Comparison of ENCODE assay signal across 12 cellular contexts in the genomic region with DNA sequence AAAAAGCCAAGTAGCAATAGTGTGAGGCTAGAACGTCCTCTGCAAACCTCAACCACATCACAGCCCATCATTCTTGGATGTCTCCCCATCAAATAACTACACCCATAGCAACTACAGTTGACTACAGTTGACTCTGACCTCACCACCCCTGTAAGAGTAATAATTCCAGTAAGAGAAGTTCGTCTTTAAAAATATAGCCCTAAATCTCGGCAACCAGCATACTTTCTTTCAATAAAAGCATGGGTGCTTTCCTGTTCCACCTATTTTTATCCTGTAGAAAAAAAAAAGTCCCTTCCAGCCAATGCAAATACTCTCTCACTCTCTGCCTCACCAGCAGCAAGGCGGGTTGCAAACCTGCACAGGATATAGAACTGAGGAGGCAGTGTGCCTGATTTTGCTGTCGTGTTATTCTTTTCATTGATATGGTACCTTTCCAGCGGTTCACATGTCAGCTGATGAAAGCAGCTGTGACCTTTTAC.
A peak's percentile ranks its signal among the peaks of the same experiment; 100 is the strongest.
DNase-seq lines count a peak whose midpoint lies in the region; ATAC-seq and TF ChIP-seq lines count a peak whose summit lies in the region.
"Had no signal": no experiment of that assay in that cellular context is flagged by ENCODE, and none has a peak within 500 bp of the region (broad histone marks: within the 10 kb centered on the region; RNA-seq: fewer than 3 reads in every experiment).

No MANE protein-coding gene starts in this region.

- H3K4me1 Mint-ChIP-seq in chondrocyte (ENCODE audit: low read depth) = no peaks in the 10 kb centered on the region

- H3K9me3 ChIP-seq in prostate gland (no peaks in the 10 kb centered on the region), esophagus muscularis mucosa (no peaks in the 10 kb centered on the region)
- H3K9me3 ChIP-seq: heart right ventricle had no signal

- no peaks in the 10 kb centered on the region for H3K9me3 Mint-ChIP-seq in chondrocyte (ENCODE audit: low read depth)

- H3K27me3 ChIP-seq in prostate gland (replicated peaks; ENCODE audit: insufficient read depth) = no peaks in the 10 kb centered on the region
- H3K27me3 ChIP-seq in esophagus muscularis mucosa = peaks cover 0 to 50% (median 0%) of the 10 kb centered on the region in 4 donors

- H3K36me3 ChIP-seq in prostate gland (no peaks in the 10 kb centered on the region), esophagus muscularis mucosa (no peaks in the 10 kb centered on the region)
- H3K36me3 ChIP-seq: heart right ventricle had no signal

- H3K36me3 Mint-ChIP-seq in chondrocyte (ENCODE audit: low read depth) = no peaks in the 10 kb centered on the region

- H3K27ac ChIP-seq in prostate gland (peak overlapping the region; percentile 14 to 47), esophagus muscularis mucosa (replicated peaks in 1 of 4) (no peak overlapping the region)
- H3K27ac ChIP-seq: heart right ventricle had no signal

- H3K4me3 ChIP-seq in prostate gland (no peak overlapping the region), esophagus muscularis mucosa (no peak overlapping the region)
- H3K4me3 ChIP-seq: heart right ventricle had no signal

- peak; percentile 35 for ATAC-seq in GM18907 (IDR thresholded peaks at IDR 0.05; ENCODE audit: unreplicated experiment)
- ATAC-seq in GM21786 (IDR thresholded peaks at IDR 0.05; ENCODE audit: unreplicated experiment) = peak; percentile 29
- peak; percentile 36 for ATAC-seq in HG03442 (IDR thresholded peaks at IDR 0.05; ENCODE audit: unreplicated experiment)

- peaks cover 11% of the 10 kb centered on the region for H3K4me1 ChIP-seq in prostate gland (replicated peaks)
- no peaks in the 10 kb centered on the region for H3K4me1 ChIP-seq in esophagus muscularis mucosa

- 23% methylated on average over 6 of the region's 6 CpGs for WGBS in prostate gland
- WGBS in esophagus muscularis mucosa = 54% methylated on average over 6 of the region's 6 CpGs

- peaks cover 66% of the 10 kb centered on the region for H3K27me3 Mint-ChIP-seq in chondrocyte (ENCODE audit: low read depth)

- intact Hi-C loops in prostate gland (cut with DNase I) (no loop called here), esophagus muscularis mucosa (cut with DNase I) (no loop called here)

- TF ChIP-seq CTCF in prostate gland (IDR thresholded peaks at IDR 0.05) (no peak), esophagus muscularis mucosa (IDR thresholded peaks at IDR 0.05) (no peak), chondrocyte (IDR thresholded peaks at IDR 0.05) (no peak)

- TF ChIP-seq EP300 in esophagus muscularis mucosa (IDR thresholded peaks at IDR 0.05) = no peak

- TF ChIP-seq POLR2A in prostate gland (IDR thresholded peaks at IDR 0.05) (no peak), esophagus muscularis mucosa (IDR thresholded peaks at IDR 0.05; ENCODE audit: low read depth) (no peak)

- no peak overlapping the region for H3K4me3 Mint-ChIP-seq in chondrocyte (ENCODE audit: unreplicated experiment)

- no peak overlapping the region for H3K27ac Mint-ChIP-seq in chondrocyte (ENCODE audit: unreplicated experiment)

- DNase-seq in prostate gland (ENCODE audit: low spot score) (peak; percentile 34), DMS114 treated with DMSO at 0.1 percent for 48 hours (lab: John Stamatoyannopoulos, UW; ENCODE audit: unreplicated experiment) (no peak), esophagus muscularis mucosa (ENCODE audit: extremely low spot score) (no peak), chondrocyte (ENCODE audit: low spot score) (no peak)
- no peak for DNase-seq in activated T-cell treated with anti-CD3 and anti-CD28 coated beads, Interleukin-2, amount 50 U/mL, for 1 hour
- DNase-seq: EL; heart right ventricle; NCI-H2171; stimulated activated CD4-positive, alpha-beta T cell treated with anti-CD3 and anti-CD28 coated beads, Interleukin-12 subunit alpha, Interleukin-12 subunit beta, amount 100 ng/mL, for 4 hours had no signal

Comparison
In these comparisons a context has a peak if more than half of its experiments do, and no peak if none do; other contexts are left out.
1. H3K27ac ChIP-seq: peak in prostate gland (2 of 2); none in esophagus muscularis mucosa (0 of 4).
2. Peak in every context shown above with its lines, with median percentiles within 50 percentile points of each other: ATAC-seq.